Comparison of ENCODE assay signal across 1 cellular context in genomic region chr7:142583424-142583823, GRCh38.
TF ChIP-seq lines count a peak whose summit lies in the region.

No MANE protein-coding gene starts in this region.

TF ChIP-seq in GM12878, 131 proteins besides CTCF, POLR2A, EP300 and RAD21 (continued from another document and continues in another):
- TF ChIP-seq MLLT1 (IDR thresholded peaks at IDR 0.05) (peak; percentile 55; the same call in 1 of the 2 replicates), NR2C2 (IDR thresholded peaks at IDR 0.05; ENCODE audit: borderline replicate concordance, control insufficient read depth, insufficient read length, low read depth) (no peak), SREBF1 (IDR thresholded peaks at IDR 0.05; ENCODE audit: low read length) (no peak), TARDBP (IDR thresholded peaks at IDR 0.05; ENCODE audit: borderline replicate concordance) (no peak), PBX3 (IDR thresholded peaks at IDR 0.05; ENCODE audit: insufficient replicate concordance, low read depth, low read length) (no peak), BCL3 (IDR thresholded peaks at IDR 0.05; ENCODE audit: borderline replicate concordance, insufficient read depth, low read depth, low read length, poor library complexity, severe bottlenecking) (no peak), HDGF (IDR thresholded peaks at IDR 0.05) (no peak), ATF7 (IDR thresholded peaks at IDR 0.05; ENCODE audit: low read depth) (peak; percentile 87), ZBTB11 (CRISPR knock-in tag; IDR thresholded peaks at IDR 0.05) (no peak), PKNOX1 (IDR thresholded peaks at IDR 0.05) (peak; percentile 83), BCLAF1 (IDR thresholded peaks at IDR 0.05) (no peak), SUPT20H (IDR thresholded peaks at IDR 0.05; ENCODE audit: borderline replicate concordance, control insufficient read depth, low read depth, low read length) (no peak), EZH2 (IDR thresholded peaks at IDR 0.05; ENCODE audit: borderline replicate concordance, control insufficient read depth, low read depth, low read length) (no peak), TCF3 (IDR thresholded peaks at IDR 0.05; ENCODE audit: borderline replicate concordance, insufficient read depth, low read depth, low read length) (no peak), SP1 (IDR thresholded peaks at IDR 0.05; ENCODE audit: low read depth, low read length) (no peak), MYC (IDR thresholded peaks at IDR 0.05; ENCODE audit: insufficient read depth, insufficient read length, insufficient replicate concordance, low read length, severe bottlenecking) (no peak), SMAD1 (IDR thresholded peaks at IDR 0.05; ENCODE audit: low read depth, partially characterized antibody) (no peak), SMC3 (IDR thresholded peaks at IDR 0.05; ENCODE audit: borderline replicate concordance, low read length) (no peak), SIX5 (IDR thresholded peaks at IDR 0.05; ENCODE audit: low read depth, low read length, severe bottlenecking) (no peak), CHD4 (IDR thresholded peaks at IDR 0.05) (no peak), STAT3 (IDR thresholded peaks at IDR 0.05; ENCODE audit: low read depth, low read length) (no peak), E2F4 (IDR thresholded peaks at IDR 0.05; ENCODE audit: low read depth, low read length) (no peak), LARP7 (IDR thresholded peaks at IDR 0.05) (no peak), RB1 (IDR thresholded peaks at IDR 0.05; ENCODE audit: borderline replicate concordance) (no peak), NRF1 (conservative IDR thresholded peaks at IDR 0.05; ENCODE audit: low read depth, low read length) (no peak), HDAC6 (IDR thresholded peaks at IDR 0.05; ENCODE audit: unreplicated experiment) (no peak), EED (IDR thresholded peaks at IDR 0.05; ENCODE audit: low read depth) (peak; percentile 85), E2F8 (IDR thresholded peaks at IDR 0.05; ENCODE audit: low read depth, partially characterized antibody) (no peak), RELB (IDR thresholded peaks at IDR 0.05; ENCODE audit: low read depth) (peak; percentile 96), ATF2 (IDR thresholded peaks at IDR 0.05; ENCODE audit: low read length) (peak; percentile 74), MEF2B (IDR thresholded peaks at IDR 0.05; ENCODE audit: partially characterized antibody, poor library complexity, severe bottlenecking) (peak; percentile 44)
